In the genomic region with DNA sequence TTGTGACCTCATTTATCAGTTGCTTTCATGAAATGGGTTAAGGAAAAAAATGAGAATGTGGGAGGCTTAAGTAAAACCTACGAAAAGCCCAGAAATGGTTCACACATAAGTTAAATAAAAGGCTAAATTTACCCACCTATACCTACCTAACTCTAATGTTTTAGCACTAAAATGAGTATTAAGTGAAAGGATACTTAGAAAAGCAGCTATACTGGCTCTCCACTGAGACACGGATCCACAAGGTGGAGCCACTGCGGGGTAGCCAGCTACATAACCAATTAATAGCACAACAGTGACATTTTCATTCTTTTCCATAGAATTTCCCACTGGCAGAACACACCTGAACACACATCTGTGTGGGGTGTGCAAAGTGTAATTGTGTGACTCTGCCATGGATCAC, we compare ENCODE assay signal across 8 cellular contexts.
DNase-seq lines count a peak whose midpoint lies in the region; ATAC-seq lines count a peak whose summit lies in the region.

No MANE protein-coding gene starts in this region.

- intact Hi-C loops in left cardiac atrium (cut with DNase I) = loop anchor here (5.0 to 10.0 kb wide), 3 partner anchors 93 to 320 kb away; no protein-coding TSS in a partner anchor

- H3K9me3 Mint-ChIP-seq in activated T-cell treated with anti-CD3 and anti-CD28 coated beads, Interleukin-2, amount 50 U/mL, for 4 hours = no peaks in the 10 kb centered on the region

- peaks cover 41% of the 10 kb centered on the region for H3K4me1 Mint-ChIP-seq in activated T-cell treated with anti-CD3 and anti-CD28 coated beads, Interleukin-2, amount 50 U/mL, for 4 hours (ENCODE audit: low read depth)

- peaks cover 36% of the 10 kb centered on the region for H3K27me3 Mint-ChIP-seq in activated T-cell treated with anti-CD3 and anti-CD28 coated beads, Interleukin-2, amount 50 U/mL, for 4 hours (ENCODE audit: low read depth)

- in situ Hi-C loops in G401 (cut with HindIII; ENCODE audit: low sequenced_read_pairs) = no loop called here

- ATAC-seq in activated T-cell treated with anti-CD3 and anti-CD28 coated beads, Interleukin-2, amount 50 U/mL, for 4 hours = no peak
- no peak for ATAC-seq in left cardiac atrium
- ATAC-seq in GM18517 (IDR thresholded peaks at IDR 0.05; ENCODE audit: unreplicated experiment) = no peak
- ATAC-seq in GM18498 (IDR thresholded peaks at IDR 0.05; ENCODE audit: unreplicated experiment) = no peak

- no peaks in the 10 kb centered on the region for H3K36me3 Mint-ChIP-seq in activated T-cell treated with anti-CD3 and anti-CD28 coated beads, Interleukin-2, amount 50 U/mL, for 4 hours (ENCODE audit: insufficient read depth)

- DNase-seq in G401 (ENCODE audit: low spot score) = peak; percentile 39
- peak; percentile 37 for DNase-seq in M059J (ENCODE audit: low read depth)
- peak; percentile 42 for DNase-seq in activated T-cell treated with anti-CD3 and anti-CD28 coated beads, Interleukin-2, amount 50 U/mL, for 4 hours
- DNase-seq in left cardiac atrium = peak; percentile 56
- DNase-seq in stimulated activated CD4-positive, alpha-beta T cell treated with anti-CD3 and anti-CD28 coated beads, TNF-alpha, amount 100 ng/mL, for 4 hours (ENCODE audit: low read depth in 3 of 3) = peak in 2 of 3 experiments; percentile 18 to 28
- no peak for DNase-seq in NCI-H2107 (lab: John Stamatoyannopoulos, UW)

- no peak overlapping the region for H3K4me3 Mint-ChIP-seq in activated T-cell treated with anti-CD3 and anti-CD28 coated beads, Interleukin-2, amount 50 U/mL, for 4 hours
